ENCODE assay signal across 8 cellular contexts in the genomic region with DNA sequence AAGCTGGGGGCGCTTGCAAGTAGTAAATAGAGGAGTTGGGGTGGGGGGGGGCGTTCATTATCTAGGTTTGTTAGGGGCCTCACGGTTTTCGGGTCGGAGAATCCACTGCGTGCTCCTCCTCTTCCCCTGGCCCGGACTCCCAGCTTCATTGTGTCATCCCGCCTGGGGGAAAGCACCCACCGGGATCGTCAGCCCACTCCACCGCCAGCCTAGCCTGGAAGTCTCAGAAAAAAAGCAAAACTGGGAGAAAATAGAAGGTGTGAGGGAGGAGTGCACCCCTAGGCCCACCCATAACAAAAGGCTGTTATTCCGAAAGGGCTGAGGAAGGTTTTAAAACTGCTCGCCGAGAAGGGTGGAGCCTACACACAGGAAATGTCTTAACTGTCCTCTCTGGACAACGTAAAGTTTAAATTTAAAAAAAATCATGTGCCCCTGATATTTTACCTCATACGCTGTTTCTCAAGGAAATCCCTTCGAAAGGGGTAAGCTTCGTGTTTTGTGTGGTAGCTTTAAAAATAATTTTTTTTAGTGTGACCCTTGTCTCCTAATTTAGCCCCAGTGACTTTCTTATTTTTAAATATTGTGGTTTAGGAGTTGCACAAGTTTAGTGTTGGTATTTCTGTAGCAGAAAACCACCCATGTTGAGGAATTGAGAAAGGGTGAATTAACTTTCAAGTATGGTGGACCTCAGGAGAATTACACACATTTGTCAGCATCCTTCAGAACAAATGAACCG.
A peak's percentile ranks its signal among the peaks of the same experiment; 100 is the strongest.
DNase-seq lines count a peak whose midpoint lies in the region; ATAC-seq, FAIRE-seq and TF ChIP-seq lines count a peak whose summit lies in the region.

No MANE protein-coding gene starts in this region.

- H3K4me1 ChIP-seq in OCI-LY1 (ENCODE audit: insufficient read depth, low read length, severe bottlenecking) (peaks cover 44% of the 10 kb centered on the region), GM12878 (ENCODE audit: control insufficient read depth, insufficient read depth, low read length) (peaks cover 19% of the 10 kb centered on the region)

- H3K79me2 ChIP-seq in OCI-LY1 (ENCODE audit: insufficient read depth, low read length) (peaks cover 4% of the 10 kb centered on the region; the same call in 1 of the 2 replicates), GM12878 (ENCODE audit: control insufficient read depth, insufficient read depth, low read length) (peaks cover 76% of the 10 kb centered on the region)

- peak; percentile 70 for FAIRE-seq in GM12878 (lab: Jason Lieb, UNC)

- SMC1A ChIA-PET in GM12878 (lab: Charles Lee; ENCODE audit: uncharacterized antibody, unreplicated experiment), result interaction anchor here (0.6 to 21.8 kb wide), 22 partner anchors 10 to 147 kb away, joined by 3 to 569 read pairs (median 4); no protein-coding TSS in a partner anchor

- intact Hi-C loops in GM12878 (cut with micrococcal nuclease; ENCODE audit: unreplicated experiment), result loop anchor here (1.0 to 10.0 kb wide), 4 partner anchors 11 to 596 kb away; no protein-coding TSS in a partner anchor

- in situ Hi-C loops in GM12878 (cut with MboI), result no loop called here

- ATAC-seq in GM18520 (IDR thresholded peaks at IDR 0.05; ENCODE audit: unreplicated experiment) (peak; percentile 33), HG02943 (IDR thresholded peaks at IDR 0.05; ENCODE audit: low read depth, unreplicated experiment) (peak; percentile 43), GM12878 (peak; percentile 48)
- ATAC-seq in stimulated activated naive B cell treated with anti-CD40 and anti-IgM and Interleukin-4, amounts not matched to agents 10 μg/mL and 1 μg/mL and 100 μg/mL, for 72 hours (replicated peaks), result peak; percentile 68 to 74

- TF ChIP-seq CTCF in OCI-LY1 (IDR thresholded peaks at IDR 0.05; ENCODE audit: low read length) (no peak), GM12878 (IDR thresholded peaks at IDR 0.05 in 2 of 3, conservative IDR thresholded peaks at IDR 0.05 in 1 of 3; ENCODE audit: control insufficient read depth in 2 of 3, extremely low read depth in 1 of 3, insufficient read depth in 1 of 3, low read depth in 3 of 3, low read length in 3 of 3) (no peak)

- BruUV-seq in GM12878 (replicated peaks; lab: Mats Ljungman, UMichigan), result no TSS peak

- H3K27me3 ChIP-seq in OCI-LY1 (ENCODE audit: insufficient read depth, low read length) (no peaks in the 10 kb centered on the region), GM12878 (replicated peaks in 1 of 2; ENCODE audit: control insufficient read depth in 2 of 2, insufficient read depth in 2 of 2, low read length in 1 of 2) (no peaks in the 10 kb centered on the region)

- H3K36me3 ChIP-seq in OCI-LY1 (ENCODE audit: insufficient read depth, low read length) (no peaks in the 10 kb centered on the region), GM12878 (ENCODE audit: control insufficient read depth in 2 of 2, insufficient read depth in 2 of 2, low read length in 1 of 2) (peaks cover 0 to 6% of the 10 kb centered on the region in 2 experiments; a peak in 1 of 4 replicates)

- H3K36me3 Mint-ChIP-seq in stimulated activated naive B cell treated with anti-CD40 and anti-IgM and Interleukin-4, amounts not matched to agents 10 μg/mL and 1 μg/mL and 100 μg/mL, for 72 hours, result peaks cover 0 to 18% of the 10 kb centered on the region in 2 donors

- no peaks in the 10 kb centered on the region for H3K27me3 Mint-ChIP-seq in stimulated activated naive B cell treated with anti-CD40 and anti-IgM and Interleukin-4, amounts not matched to agents 10 μg/mL and 1 μg/mL and 100 μg/mL, for 72 hours

- H4K20me1 ChIP-seq in OCI-LY1 (ENCODE audit: insufficient read depth, low read length) (no peaks in the 10 kb centered on the region), GM12878 (ENCODE audit: control insufficient read depth, insufficient read depth) (no peaks in the 10 kb centered on the region)

- CTCF ChIA-PET in GM12878 (lab: Yijun Ruan, JAX), result interaction anchor here (1.0 to 7.0 kb wide), 10 partner anchors 10 to 144 kb away, joined by 3 to 79 read pairs (median 10); no protein-coding TSS in a partner anchor

- H3K27ac Mint-ChIP-seq in stimulated activated naive B cell treated with anti-CD40 and anti-IgM and Interleukin-4, amounts not matched to agents 10 μg/mL and 1 μg/mL and 100 μg/mL, for 72 hours, result peak overlapping the region; percentile 94

- H3K4me3 Mint-ChIP-seq in stimulated activated naive B cell treated with anti-CD40 and anti-IgM and Interleukin-4, amounts not matched to agents 10 μg/mL and 1 μg/mL and 100 μg/mL, for 72 hours, result peak overlapping the region; percentile 94

- TF ChIP-seq POLR2A in GM12878 (IDR thresholded peaks at IDR 0.05; ENCODE audit: low read depth, low read length), result peak; percentile 80

- peak; percentile 86 to 90 for DNase-seq in AML-193 (lab: John Stamatoyannopoulos, UW)
- no peak for DNase-seq in GM12878 (ENCODE audit: low read depth, low spot score)
- DNase-seq in islet precursor cell, result peak; percentile 70
- no peak for DNase-seq in stimulated activated naive B cell treated with anti-CD40 and anti-IgM and Interleukin-4, amounts not matched to agents 10 μg/mL and 1 μg/mL and 100 μg/mL, for 72 hours
- DNase-seq in cortex of kidney (lab: John Stamatoyannopoulos, UW), result no peak

- H3K4me2 ChIP-seq in OCI-LY1 (ENCODE audit: low read length), result peak overlapping the region; percentile 96
- H3K4me2 ChIP-seq in GM12878 (ENCODE audit: control insufficient read depth, insufficient read depth), result peak overlapping the region; percentile 91

- WGBS in GM12878 (ENCODE audit: insufficient coverage, insufficient replicate concordance, low lambda C conversion rate, missing lambda C conversion rate), result 1% methylated on average over 14 of the region's 19 CpGs

- no peaks in the 10 kb centered on the region for H3K9me3 Mint-ChIP-seq in stimulated activated naive B cell treated with anti-CD40 and anti-IgM and Interleukin-4, amounts not matched to agents 10 μg/mL and 1 μg/mL and 100 μg/mL, for 72 hours

- POLR2A ChIA-PET in GM12878 (lab: Charles Lee), result interaction anchor here (0.7 to 14.4 kb wide), 15 partner anchors 11 to 591 kb away, joined by 3 to 504 read pairs (median 4); no protein-coding TSS in a partner anchor

- H3K9me3 ChIP-seq in OCI-LY1 (ENCODE audit: low read length) (no peaks in the 10 kb centered on the region), GM12878 (replicated peaks; ENCODE audit: control insufficient read depth, insufficient read depth, low read length) (no peaks in the 10 kb centered on the region)

- peak; percentile 7; the same call in 1 of the 2 replicates for TF ChIP-seq RAD21 in GM12878 (IDR thresholded peaks at IDR 0.05; ENCODE audit: insufficient read depth, low read depth, low read length)

- H3K4me1 Mint-ChIP-seq in stimulated activated naive B cell treated with anti-CD40 and anti-IgM and Interleukin-4, amounts not matched to agents 10 μg/mL and 1 μg/mL and 100 μg/mL, for 72 hours, result peaks cover 49 to 70% of the 10 kb centered on the region in 2 donors

- peak overlapping the region; percentile 95 for H3K4me3 ChIP-seq in OCI-LY1 (ENCODE audit: low read depth, low read length, poor library complexity, severe bottlenecking)
- H3K4me3 ChIP-seq in GM12878, result peak overlapping the region; percentile 99

- RAD21 ChIA-PET in GM12878 (lab: Charles Lee; ENCODE audit: unreplicated experiment), result interaction anchor here (0.8 to 10.8 kb wide), 11 partner anchors 12 to 118 kb away, joined by 3 to 195 read pairs (median 6); no protein-coding TSS in a partner anchor

- H2AFZ ChIP-seq in OCI-LY1 (ENCODE audit: low read length), result peak overlapping the region; percentile 64; the same call in 1 of the 2 replicates
- H2AFZ ChIP-seq in GM12878 (ENCODE audit: control insufficient read depth, low read depth, low read length), result peak overlapping the region; percentile 24; the same call in 1 of the 2 replicates

- H3F3A ChIP-seq in OCI-LY1 (ENCODE audit: insufficient read depth, low read length), result peaks cover 8% of the 10 kb centered on the region; the same call in 1 of the 2 replicates

- peak overlapping the region; percentile 82 for H3K9ac ChIP-seq in OCI-LY1 (ENCODE audit: low read length)
- H3K9ac ChIP-seq in GM12878 (ENCODE audit: control insufficient read depth, insufficient read depth, low read length), result peak overlapping the region; percentile 85

- no peaks in the 10 kb centered on the region for H3K9me2 ChIP-seq in OCI-LY1 (ENCODE audit: low read depth, low read length)

- peak in 1 of 2 experiments; percentile 82; a peak in 2 of 4 replicates for TF ChIP-seq EP300 in GM12878 (IDR thresholded peaks at IDR 0.05; ENCODE audit: borderline replicate concordance in 1 of 2, control insufficient read depth in 1 of 2, low read depth in 2 of 2, low read length in 2 of 2)

- H3K27ac ChIP-seq in OCI-LY1 (ENCODE audit: low read depth, low read length, poor library complexity, severe bottlenecking), result peak overlapping the region; percentile 69
- H3K27ac ChIP-seq in GM12878 (ENCODE audit: control insufficient read depth, insufficient read depth), result peak overlapping the region; percentile 96

TF ChIP-seq in GM12878, 131 proteins besides CTCF, POLR2A, EP300 and RAD21 (continues in another document):
- TF ChIP-seq ASH2L (IDR thresholded peaks at IDR 0.05; ENCODE audit: borderline replicate concordance, low read depth), result no peak
- peak; percentile 55 for TF ChIP-seq MTA2 (IDR thresholded peaks at IDR 0.05; ENCODE audit: low read depth)
- TF ChIP-seq, protein P1, sequence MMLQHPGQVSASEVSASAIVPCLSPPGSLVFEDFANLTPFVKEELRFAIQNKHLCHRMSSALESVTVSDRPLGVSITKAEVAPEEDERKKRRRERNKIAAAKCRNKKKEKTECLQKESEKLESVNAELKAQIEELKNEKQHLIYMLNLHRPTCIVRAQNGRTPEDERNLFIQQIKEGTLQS (IDR thresholded peaks at IDR 0.05; ENCODE audit: borderline replicate concordance, extremely low read depth, low read depth, low read length), result no peak
- peak; percentile 52 for TF ChIP-seq JUNB (IDR thresholded peaks at IDR 0.05)
- TF ChIP-seq EED (IDR thresholded peaks at IDR 0.05; ENCODE audit: low read depth), result peak; percentile 44; the same call in 1 of the 2 replicates
- TF ChIP-seq RB1 (IDR thresholded peaks at IDR 0.05; ENCODE audit: borderline replicate concordance), result 0 out of 2 replicates have a peak, but pooled peaks have one; percentile 40

Comparison
In these comparisons a context has a peak if more than half of its experiments do, and no peak if none do; other contexts are left out.
1. DNase-seq: peak in AML-193 (2 of 2) and islet precursor cell (single experiment); none in GM12878 (single experiment), stimulated activated naive B cell treated with anti-CD40 and anti-IgM and Interleukin-4, amounts not matched to agents 10 μg/mL and 1 μg/mL and 100 μg/mL, for 72 hours (single experiment) and cortex of kidney (single experiment).
2. Peak in every context shown above with its lines, with median percentiles within 50 percentile points of each other: ATAC-seq.